Comparison of ENCODE assay signal across 8 cellular contexts in genomic region chr3:172153335-172153861, GRCh38.
DNase-seq lines count a peak whose midpoint lies in the region; ATAC-seq and TF ChIP-seq lines count a peak whose summit lies in the region.

No MANE protein-coding gene starts in this region.

- H3K36me3 ChIP-seq in lower lobe of right lung, result no peaks in the 10 kb centered on the region

- CTCF ChIA-PET in WTC11 (lab: Charles Lee), result interaction anchor here (1.3 kb wide), 1 partner anchor 15 kb away, joined by 3 read pairs; no protein-coding TSS in a partner anchor

- H3K4me3 Mint-ChIP-seq in WTC11, result no peak overlapping the region

- peaks cover 94% of the 10 kb centered on the region for H3K4me1 Mint-ChIP-seq in WTC11

- intact Hi-C loops in lower lobe of right lung (cut with DNase I), result no loop called here

- H3K27ac Mint-ChIP-seq in WTC11, result peak overlapping the region; percentile 91

- no peak overlapping the region for H3K4me3 ChIP-seq in lower lobe of right lung

- peaks cover 59% of the 10 kb centered on the region for H3K4me1 ChIP-seq in lower lobe of right lung

- H3K27me3 Mint-ChIP-seq in WTC11 (ENCODE audit: low read depth), result no peaks in the 10 kb centered on the region

- DNase-seq in WTC11 (ENCODE audit: low spot score) (no peak), dedifferentiated amniotic fluid mesenchymal stem cell (ENCODE audit: extremely low spot score) (peak; percentile 88), lower lobe of right lung (peak; percentile 90), NCI-H2029 treated with DMSO at 0.1 percent for 48 hours (lab: John Stamatoyannopoulos, UW) (no peak)
- DNase-seq in stimulated activated CD4-positive, alpha-beta T cell treated with anti-CD3 and anti-CD28 coated beads, Interleukin-4, amount 100 ng/mL, for 24 hours, result peak; percentile 47

- TF ChIP-seq CTCF in WTC11 (IDR thresholded peaks at IDR 0.05), result no peak
- no peak for TF ChIP-seq CTCF in lower lobe of right lung (IDR thresholded peaks at IDR 0.05)

- H3K36me3 Mint-ChIP-seq in WTC11, result no peaks in the 10 kb centered on the region

- no peaks in the 10 kb centered on the region for H3K9me3 Mint-ChIP-seq in WTC11

- H3K9me3 ChIP-seq in lower lobe of right lung, result no peaks in the 10 kb centered on the region

- peak overlapping the region; percentile 75 for H3K27ac ChIP-seq in lower lobe of right lung

- POLR2A ChIA-PET in WTC11 (lab: Charles Lee), result no interaction called here

- peak; percentile 33 for ATAC-seq in GM18498 (IDR thresholded peaks at IDR 0.05; ENCODE audit: unreplicated experiment)
- peak; percentile 55 for ATAC-seq in HG03558 (IDR thresholded peaks at IDR 0.05; ENCODE audit: extremely low read depth, unreplicated experiment)
- ATAC-seq in WTC11, result peak; percentile 43
- peak; percentile 97 to 98 for ATAC-seq in lower lobe of right lung
- ATAC-seq in GM18870 (IDR thresholded peaks at IDR 0.05; ENCODE audit: unreplicated experiment), result no peak

- no peaks in the 10 kb centered on the region for H3K27me3 ChIP-seq in lower lobe of right lung (ENCODE audit: low read depth)

TF ChIP-seq in WTC11, 78 proteins besides CTCF, POLR2A, EP300 and RAD21:
- TF ChIP-seq ZBTB21 (CRISPR knock-in tag; IDR thresholded peaks at IDR 0.05; ENCODE audit: borderline replicate concordance) (no peak), SMAD4 (CRISPR knock-in tag; IDR thresholded peaks at IDR 0.05) (no peak)

Comparison
In these comparisons a context has a peak if more than half of its experiments do, and no peak if none do; other contexts are left out.
1. DNase-seq: peak in dedifferentiated amniotic fluid mesenchymal stem cell (single experiment), lower lobe of right lung (single experiment) and stimulated activated CD4-positive, alpha-beta T cell treated with anti-CD3 and anti-CD28 coated beads, Interleukin-4, amount 100 ng/mL, for 24 hours (single experiment); none in WTC11 (single experiment) and NCI-H2029 treated with DMSO at 0.1 percent for 48 hours (single experiment).